Comparison of ENCODE assay signal across 19 cellular contexts in the genomic region with DNA sequence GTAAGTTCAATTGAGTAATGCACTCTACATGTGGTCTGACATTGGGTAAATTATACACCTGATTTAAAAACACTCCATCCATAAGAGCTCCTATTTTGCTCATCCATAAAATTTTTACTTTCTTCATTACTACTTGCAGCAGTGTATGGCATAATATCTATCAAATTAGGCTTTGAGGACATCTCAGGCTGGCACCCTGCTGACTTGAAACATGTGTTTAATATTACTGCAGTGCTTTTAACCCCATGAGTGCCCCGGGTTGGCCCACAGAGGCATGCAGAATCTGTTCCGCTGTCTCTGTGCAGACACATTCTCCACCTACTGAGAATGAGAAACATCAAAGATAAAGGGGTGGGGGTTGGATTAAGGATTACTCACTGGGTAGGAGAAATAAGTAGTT.
"Had no signal": no experiment of that assay in that cellular context is flagged by ENCODE, and none has a peak within 500 bp of the region (broad histone marks: within the 10 kb centered on the region; RNA-seq: fewer than 3 reads in every experiment).

No MANE protein-coding gene starts in this region.

- H3K27ac Mint-ChIP-seq: activated naive CD4-positive, alpha-beta T cell treated with anti-CD3 and anti-CD28 coated beads, Interleukin-2, amount 50 U/mL, for 24 hours; natural killer cell treated with Interleukin-12 subunit alpha and Interleukin-12 subunit beta and Interleukin-15 and Interleukin-18, amount 100 ng/mL, for 72 hours; stimulated activated memory B cell treated with anti-CD40 and anti-IgM and Interleukin-4, amounts not matched to agents 10 μg/mL and 1 μg/mL and 100 μg/mL, for 72 hours; WTC11 had no signal

- H3K27me3 Mint-ChIP-seq: activated naive CD4-positive, alpha-beta T cell treated with anti-CD3 and anti-CD28 coated beads, Interleukin-2, amount 50 U/mL, for 24 hours; brain; natural killer cell treated with Interleukin-12 subunit alpha and Interleukin-12 subunit beta and Interleukin-15 and Interleukin-18, amount 100 ng/mL, for 72 hours had no signal

- H3K9me3 ChIP-seq: heart right ventricle, uterus had no signal

- H3K9ac ChIP-seq: parathyroid adenoma had no signal

- H3K4me1 ChIP-seq: heart right ventricle, parathyroid adenoma, uterus had no signal

- H2AFZ ChIP-seq: parathyroid adenoma had no signal

- H3K36me3 ChIP-seq: heart right ventricle, uterus had no signal

- H3K4me3 ChIP-seq: heart right ventricle, uterus had no signal

- H3K4me3 Mint-ChIP-seq: activated naive CD4-positive, alpha-beta T cell treated with anti-CD3 and anti-CD28 coated beads, Interleukin-2, amount 50 U/mL, for 24 hours; brain; natural killer cell treated with Interleukin-12 subunit alpha and Interleukin-12 subunit beta and Interleukin-15 and Interleukin-18, amount 100 ng/mL, for 72 hours; stimulated activated memory B cell treated with anti-CD40 and anti-IgM and Interleukin-4, amounts not matched to agents 10 μg/mL and 1 μg/mL and 100 μg/mL, for 72 hours; WTC11 had no signal

- ATAC-seq: heart right ventricle; left cardiac atrium; natural killer cell treated with Interleukin-12 subunit alpha and Interleukin-12 subunit beta and Interleukin-15 and Interleukin-18, amount 100 ng/mL, for 72 hours; sciatic nerve; stimulated activated memory B cell treated with anti-CD40 and anti-IgM and Interleukin-4, amounts not matched to agents 10 μg/mL and 1 μg/mL and 100 μg/mL, for 72 hours; WTC11 had no signal

- H3K4me1 Mint-ChIP-seq: activated naive CD4-positive, alpha-beta T cell treated with anti-CD3 and anti-CD28 coated beads, Interleukin-2, amount 50 U/mL, for 24 hours; stimulated activated memory B cell treated with anti-CD40 and anti-IgM and Interleukin-4, amounts not matched to agents 10 μg/mL and 1 μg/mL and 100 μg/mL, for 72 hours; WTC11 had no signal

- H3K27ac ChIP-seq: epithelial cell of prostate, heart right ventricle, parathyroid adenoma, uterus had no signal

- H3K9me3 Mint-ChIP-seq: activated naive CD4-positive, alpha-beta T cell treated with anti-CD3 and anti-CD28 coated beads, Interleukin-2, amount 50 U/mL, for 24 hours; brain had no signal

- H3K27me3 ChIP-seq: heart right ventricle, uterus had no signal

- DNase-seq: activated gamma-delta T cell treated with Interleukin-2 at 50 U/mL for 16 hours; activated T-cell treated with anti-CD3 and anti-CD28 coated beads, Interleukin-2, amount 50 U/mL, for 1 hour; anterior cingulate cortex; heart right ventricle; islet precursor cell; left cardiac atrium; midbrain; small intestine; stimulated activated CD4-positive, alpha-beta T cell treated with anti-CD3 and anti-CD28 coated beads, Interleukin-2, amount 100 ng/mL, for 24 hours; trophoblast cell; uterus had no signal
